Comparison of ENCODE assay signal across 8 cellular contexts in the genomic region with DNA sequence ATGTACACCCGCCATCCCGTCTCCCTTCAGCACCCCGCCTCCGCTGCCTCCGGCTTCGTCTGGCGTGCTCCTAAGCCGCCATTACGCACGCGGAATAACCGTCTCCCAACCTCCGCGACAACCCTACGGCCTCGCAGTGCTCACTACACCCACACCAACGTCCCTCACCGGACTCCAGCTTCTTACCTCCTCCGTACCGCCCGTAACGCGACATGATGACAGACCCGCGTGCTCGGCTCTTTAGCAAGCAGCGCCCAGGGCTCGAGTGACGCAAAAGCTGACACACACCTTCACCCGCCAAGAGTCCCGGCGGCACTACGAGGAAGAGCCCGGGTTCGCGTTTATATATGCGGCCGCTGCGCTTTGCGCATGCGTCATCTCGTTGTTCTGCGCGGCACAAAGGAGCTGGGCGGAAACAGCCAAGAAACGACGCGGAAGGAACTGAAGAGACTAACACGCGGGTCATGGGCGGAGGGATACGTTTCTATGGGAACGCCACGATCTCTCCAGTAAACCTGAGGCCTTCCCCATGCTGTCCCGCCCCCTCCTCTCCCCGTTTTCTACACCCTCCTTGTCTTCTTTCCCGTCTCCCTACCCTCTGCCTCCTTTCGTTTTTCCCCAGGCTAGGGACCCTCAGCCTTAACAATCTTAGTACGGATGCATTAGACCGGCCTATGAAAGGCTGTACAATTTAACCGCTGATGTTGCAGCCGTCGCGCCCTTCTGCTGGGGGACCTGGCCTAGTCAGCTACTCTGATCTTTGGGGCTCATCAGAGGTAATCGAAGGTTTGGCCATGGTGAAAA. TPM values are rescaled to one million over a fixed set of nuclear protein-coding genes. Genes with fewer than 3 reads are reported as not detected.
A peak's percentile ranks its signal among the peaks of the same experiment; 100 is the strongest.
DNase-seq lines count a peak whose midpoint lies in the region; ATAC-seq, FAIRE-seq and TF ChIP-seq lines count a peak whose summit lies in the region.

Gene SRSF7, minus strand, starts transcription at position 319 of the 804 bp plus-strand sequence. Its CDS starts 105 bp downstream, at position 214.

- H3K36me3 ChIP-seq in adrenal gland (replicated peaks in 1 of 2), result peaks cover 0 to 37% of the 10 kb centered on the region in 2 donors
- H3K36me3 ChIP-seq in heart left ventricle, result peaks cover 0 to 40% (median 33%) of the 10 kb centered on the region in 9 donors

- WGBS in adrenal gland, 4 donors, result 1 to 3% (median 2%) methylated on average over 38 to 65 of the region's 65 CpGs
- WGBS in heart left ventricle, 4 donors, result 0 to 2% (median 1%) methylated on average over 53 to 65 of the region's 65 CpGs

- ATAC-seq in HG02840 (IDR thresholded peaks at IDR 0.05; ENCODE audit: low FRiP score, unreplicated experiment) (peak; percentile 79), heart left ventricle (peak; percentile 89 to 93 (median 90))

- FAIRE-seq in GM12891 (lab: Jason Lieb, UNC), result peak; percentile 97

- H3K27ac ChIP-seq in adrenal gland (peak within 1 kb of the TSS; percentile 96 to 100 (median 99)), heart left ventricle (peak within 1 kb of the TSS; percentile 90 to 99 (median 98))

- intact Hi-C loops in adrenal gland (cut with DNase I) (no loop called here), heart left ventricle (cut with DNase I) (loop anchor here in 1 of 10 donors (1.0 kb wide), 1 partner anchor 27 kb away; the partner anchor contains the start of gene GEMIN6)

- H3K4me3 Mint-ChIP-seq in type B pancreatic cell, result peak within 1 kb of the TSS; percentile 100

- peak within 1 kb of the TSS; percentile 99 for H3K27ac Mint-ChIP-seq in type B pancreatic cell

- DNase-seq in GM12891 (ENCODE audit: insufficient read length, low spot score), result peak; percentile 77
- peak; percentile 99 for DNase-seq in NCI-H146 (lab: John Stamatoyannopoulos, UW)
- DNase-seq in T-helper 1 cell, result peak; percentile 92 to 99 (median 96)
- peak; percentile 97 to 99 (median 99) for DNase-seq in adrenal gland
- peak; percentile 97 to 98 (median 97) for DNase-seq in heart left ventricle
- DNase-seq in pons (ENCODE audit: low spot score), result peak; percentile 98
- peak; percentile 99 for DNase-seq in type B pancreatic cell (ENCODE audit: extremely low spot score, unreplicated experiment)

- no peaks in the 10 kb centered on the region for H3K9me3 ChIP-seq in adrenal gland (replicated peaks in 1 of 3)
- no peaks in the 10 kb centered on the region for H3K9me3 ChIP-seq in heart left ventricle

- TF ChIP-seq POLR2A in GM12891 (IDR thresholded peaks at IDR 0.05; ENCODE audit: low read depth, low read length) (peak; percentile 100), adrenal gland (IDR thresholded peaks at IDR 0.05) (peak; percentile 100), heart left ventricle (IDR thresholded peaks at IDR 0.05) (peak; percentile 86 to 100)

- peaks cover 19 to 47% of the 10 kb centered on the region in 2 donors for H3K4me1 ChIP-seq in adrenal gland (replicated peaks in 1 of 2)
- peaks cover 0 to 61% (median 37%) of the 10 kb centered on the region in 12 donors for H3K4me1 ChIP-seq in heart left ventricle

- H3K27me3 ChIP-seq in adrenal gland, result no peaks in the 10 kb centered on the region
- no peaks in the 10 kb centered on the region for H3K27me3 ChIP-seq in heart left ventricle

- H3K4me1 Mint-ChIP-seq in type B pancreatic cell (ENCODE audit: unreplicated experiment), result peaks cover 40% of the 10 kb centered on the region

- H3K9me3 Mint-ChIP-seq in type B pancreatic cell, result no peaks in the 10 kb centered on the region

- TF ChIP-seq CTCF in adrenal gland (IDR thresholded peaks at IDR 0.05), result peak in 2 of 6 experiments; percentile 27 to 37
- TF ChIP-seq CTCF in heart left ventricle (IDR thresholded peaks at IDR 0.05), result no peak
- TF ChIP-seq CTCF in type B pancreatic cell (conservative IDR thresholded peaks at IDR 0.05), result no peak

- peaks cover 4% of the 10 kb centered on the region for H3K27me3 Mint-ChIP-seq in type B pancreatic cell

- peak within 1 kb of the TSS; percentile 77 to 96 (median 88) for H3K4me3 ChIP-seq in adrenal gland
- peak within 1 kb of the TSS; percentile 61 to 98 (median 86) for H3K4me3 ChIP-seq in heart left ventricle

- H3K36me3 Mint-ChIP-seq in type B pancreatic cell, result peaks cover 44% of the 10 kb centered on the region

TF ChIP-seq in GM12891, 5 proteins besides CTCF, POLR2A, EP300 and RAD21:
- TF ChIP-seq POLR2AphosphoS5 (IDR thresholded peaks at IDR 0.05; ENCODE audit: low read depth, low read length), result peak; percentile 100
- TF ChIP-seq SPI1 (IDR thresholded peaks at IDR 0.05; ENCODE audit: low read depth, low read length), result peak; percentile 62
- TF ChIP-seq TAF1 (IDR thresholded peaks at IDR 0.05; ENCODE audit: low read depth, low read length), result peak; percentile 99
- TF ChIP-seq POU2F2 (IDR thresholded peaks at IDR 0.05; ENCODE audit: low read depth, low read length), result peak; percentile 99
- no peak for TF ChIP-seq PAX5 (IDR thresholded peaks at IDR 0.05; ENCODE audit: insufficient read depth, low read length, severe bottlenecking)

RNA-seq across cellular contexts. Expression of gene SRSF7, which starts in this region (rescaled TPM):
- 278 TPM for polyA plus RNA-seq in GM12891 (2012; ENCODE audit: low read depth, missing spikeins)
- total RNA-seq in adrenal gland (100 to 1,000 TPM in 2 of 8 donors, 10 to 100 TPM in 6; 39.8 to 153 (median 82.6) TPM), heart left ventricle (10 to 100 TPM; 28.1 to 75.0 (median 43.9) TPM), type B pancreatic cell (ENCODE audit: low replicate concordance) (176 and 248 TPM in 2 replicates)
- polyA plus RNA-seq in adrenal gland (100 to 1,000 TPM; 125 to 248 (median 146) TPM), heart left ventricle (100 to 1,000 TPM in 1 of 2 donors, 10 to 100 TPM in 1; 42.2 to 101 TPM)

Comparison
In these comparisons a context has a peak if more than half of its experiments do, and no peak if none do; other contexts are left out.
1. Peak in every context shown above with its lines: DNase-seq, ATAC-seq, H3K4me3 ChIP-seq and H3K27ac ChIP-seq.